Comparison of ENCODE assay signal across 1 cellular context in genomic region chr12:131603106-131604033, GRCh38.
TF ChIP-seq lines count a peak whose summit lies in the region.

No MANE protein-coding gene starts in this region.

TF ChIP-seq in H1, 55 proteins besides CTCF, POLR2A, EP300 and RAD21 (continued from another document):
- TF ChIP-seq SRF (IDR thresholded peaks at IDR 0.05; ENCODE audit: low read depth, low read length): no peak
- TF ChIP-seq ASH2L (IDR thresholded peaks at IDR 0.05; ENCODE audit: low read length): no peak
- TF ChIP-seq TAF7 (optimal IDR thresholded peaks at IDR 0.05; ENCODE audit: borderline replicate concordance, low read depth, low read length): no peak
- TF ChIP-seq HDAC6 (IDR thresholded peaks at IDR 0.05; ENCODE audit: low read depth, low read length): no peak
- TF ChIP-seq RXRA (IDR thresholded peaks at IDR 0.05; ENCODE audit: insufficient read depth, low read depth, low read length): no peak
